ENCODE assay signal across 19 cellular contexts in genomic region chr2:111134082-111134481, GRCh38. TPM values are rescaled to one million over a fixed set of nuclear protein-coding genes. Genes with fewer than 3 reads are reported as not detected.
A peak's percentile ranks its signal among the peaks of the same experiment; 100 is the strongest.
DNase-seq lines count a peak whose midpoint lies in the region; ATAC-seq and TF ChIP-seq lines count a peak whose summit lies in the region.
"Had no signal": no experiment of that assay in that cellular context is flagged by ENCODE, and none has a peak within 500 bp of the region (broad histone marks: within the 10 kb centered on the region; RNA-seq: fewer than 3 reads in every experiment).

No MANE protein-coding gene starts in this region.

- CTCF ChIA-PET in PC-3 (lab: Charles Lee) = no interaction called here

- H3F3A ChIP-seq in PC-3 (ENCODE audit: low read length, unreplicated experiment) (no peaks in the 10 kb centered on the region), smooth muscle cell (ENCODE audit: low read depth) (no peaks in the 10 kb centered on the region)

- H3K4me3 ChIP-seq in PC-3 (ENCODE audit: low read length) = no peak overlapping the region
- H3K4me3 ChIP-seq in fibroblast of pulmonary artery (replicated peaks; ENCODE audit: low read depth, low read length) = no peak overlapping the region
- no peak overlapping the region for H3K4me3 ChIP-seq in smooth muscle cell
- H3K4me3 ChIP-seq: body of pancreas, lung had no signal

- no peak overlapping the region for H3K27ac Mint-ChIP-seq in activated CD4-positive, alpha-beta T cell treated with anti-CD3 and anti-CD28 coated beads, Interleukin-2, amount 10 ng/mL, durations not matched to agents 24 days and 14 days
- H3K27ac Mint-ChIP-seq: activated naive CD8-positive, alpha-beta T cell treated with anti-CD3 and anti-CD28 coated beads for 36 hours; CD4-positive, CD25-positive, alpha-beta regulatory T cell had no signal

- no peak for ATAC-seq in PC-3
- no peak for ATAC-seq in HG02870 (IDR thresholded peaks at IDR 0.05; ENCODE audit: unreplicated experiment)
- ATAC-seq: body of pancreas, Panc1 had no signal

- peaks cover 60% of the 10 kb centered on the region for H3K4me1 Mint-ChIP-seq in activated CD4-positive, alpha-beta T cell treated with anti-CD3 and anti-CD28 coated beads, Interleukin-2, amount 10 ng/mL, durations not matched to agents 24 days and 14 days

- no peaks in the 10 kb centered on the region for H3K9me3 Mint-ChIP-seq in activated CD4-positive, alpha-beta T cell treated with anti-CD3 and anti-CD28 coated beads, Interleukin-2, amount 10 ng/mL, durations not matched to agents 24 days and 14 days
- H3K9me3 Mint-ChIP-seq: activated naive CD8-positive, alpha-beta T cell treated with anti-CD3 and anti-CD28 coated beads for 36 hours; CD4-positive, CD25-positive, alpha-beta regulatory T cell; naive B cell had no signal

- no peak overlapping the region for H3K27ac ChIP-seq in PC-3 (ENCODE audit: low read length)
- no peak overlapping the region for H3K27ac ChIP-seq in smooth muscle cell (ENCODE audit: low read depth)
- H3K27ac ChIP-seq: body of pancreas had no signal

- no peak overlapping the region for H3K9ac ChIP-seq in PC-3 (ENCODE audit: low read length)
- no peak overlapping the region for H3K9ac ChIP-seq in smooth muscle cell (ENCODE audit: low read depth)

- POLR2A ChIA-PET in PC-3 (lab: Charles Lee; ENCODE audit: unreplicated experiment) = no interaction called here

- BruUV-seq in PC-3 (replicated peaks; lab: Mats Ljungman, UMichigan) = no TSS peak

- H3K36me3 Mint-ChIP-seq in activated CD4-positive, alpha-beta T cell treated with anti-CD3 and anti-CD28 coated beads, Interleukin-2, amount 10 ng/mL, durations not matched to agents 24 days and 14 days (ENCODE audit: low read depth) = peaks cover 84% of the 10 kb centered on the region

- H3K79me2 ChIP-seq in PC-3 (ENCODE audit: low read length) (peaks cover 87% of the 10 kb centered on the region), smooth muscle cell (ENCODE audit: low read depth) (peaks cover 77% of the 10 kb centered on the region)

- no peaks in the 10 kb centered on the region for H3K9me2 ChIP-seq in PC-3 (replicated peaks; ENCODE audit: low read length)

- intact Hi-C loops in activated CD4-positive, alpha-beta T cell treated with anti-CD3 and anti-CD28 coated beads, Interleukin-2, amount 10 ng/mL, durations not matched to agents 24 days and 14 days (cut with micrococcal nuclease) = no loop called here
- intact Hi-C loops in PC-3 (cut with micrococcal nuclease) = no loop called here

- H3K4me3 Mint-ChIP-seq in activated CD4-positive, alpha-beta T cell treated with anti-CD3 and anti-CD28 coated beads, Interleukin-2, amount 10 ng/mL, durations not matched to agents 24 days and 14 days = peak overlapping the region; percentile 24
- H3K4me3 Mint-ChIP-seq: activated naive CD8-positive, alpha-beta T cell treated with anti-CD3 and anti-CD28 coated beads for 36 hours; CD4-positive, CD25-positive, alpha-beta regulatory T cell had no signal

- H4K20me1 ChIP-seq in PC-3 (ENCODE audit: low read length) = peaks cover 21% of the 10 kb centered on the region; the same call in 1 of the 2 replicates
- peaks cover 92% of the 10 kb centered on the region for H4K20me1 ChIP-seq in smooth muscle cell (ENCODE audit: low read depth)

- H3K4me1 ChIP-seq in PC-3 (ENCODE audit: insufficient read depth, low read length) (peaks cover 18% of the 10 kb centered on the region), smooth muscle cell (ENCODE audit: low read depth) (peaks cover 5% of the 10 kb centered on the region)

- H3K36me3 ChIP-seq in PC-3 (ENCODE audit: low read depth, low read length) = peaks cover 4% of the 10 kb centered on the region; the same call in 1 of the 2 replicates
- no peaks in the 10 kb centered on the region for H3K36me3 ChIP-seq in smooth muscle cell (ENCODE audit: low read depth)

- no peaks in the 10 kb centered on the region for H3K27me3 Mint-ChIP-seq in activated CD4-positive, alpha-beta T cell treated with anti-CD3 and anti-CD28 coated beads, Interleukin-2, amount 10 ng/mL, durations not matched to agents 24 days and 14 days
- H3K27me3 Mint-ChIP-seq: activated naive CD8-positive, alpha-beta T cell treated with anti-CD3 and anti-CD28 coated beads for 36 hours; naive B cell had no signal

- TF ChIP-seq CTCF in PC-3 (conservative IDR thresholded peaks at IDR 0.05; ENCODE audit: low read depth, low read length) (peak; percentile 40; the same call in 1 of the 2 replicates), fibroblast of pulmonary artery (IDR thresholded peaks at IDR 0.05; ENCODE audit: low read length, missing control alignments) (peak; percentile 19), smooth muscle cell (IDR thresholded peaks at IDR 0.05; ENCODE audit: borderline replicate concordance, insufficient read depth, poor library complexity, severe bottlenecking) (peak; percentile 18)

- H3K4me2 ChIP-seq in PC-3 (ENCODE audit: low read length) = no peak overlapping the region
- H3K4me2 ChIP-seq in smooth muscle cell = no peak overlapping the region

- 97% methylated on average over 3 of the region's 3 CpGs for WGBS in smooth muscle cell (ENCODE audit: low lambda C conversion rate)

- no peak for DNase-seq in activated CD4-positive, alpha-beta T cell treated with anti-CD3 and anti-CD28 coated beads, Interleukin-2, amount 10 ng/mL, durations not matched to agents 24 days and 14 days
- DNase-seq in activated CD4-positive, alpha-beta T cell treated with anti-CD3 and anti-CD28 coated beads, Interleukin-2, amount 50 U/mL, for 4 hours = no peak
- DNase-seq in PC-3 (no peak), fibroblast of pulmonary artery (ENCODE audit: low read depth) (no peak), smooth muscle cell (lab: John Stamatoyannopoulos, UW; ENCODE audit: unreplicated experiment) (no peak), NCI-H2227 treated with DMSO at 0.1 percent for 48 hours (lab: John Stamatoyannopoulos, UW) (no peak)
- DNase-seq in activated CD8-positive, alpha-beta memory T cell treated with anti-CD3 and anti-CD28 coated beads, Interleukin-2, amount 50 U/mL, for 48 hours = no peak
- DNase-seq: activated CD4-positive, alpha-beta T cell treated with anti-CD3 and anti-CD28 coated beads, Interleukin-2, amount 50 U/mL, for 48 hours; activated naive CD8-positive, alpha-beta T cell treated with anti-CD3 and anti-CD28 coated beads for 36 hours; body of pancreas; CD4-positive, CD25-positive, alpha-beta regulatory T cell; dermis blood vessel endothelial cell; naive B cell; NCI-H2029; NCI-H510A treated with DMSO at 0.1 percent for 48 hours; stimulated activated naive CD4-positive, alpha-beta T cell treated with Interleukin-2 at 50 U/mL for 16 hours had no signal

- H2AFZ ChIP-seq in PC-3 (ENCODE audit: low read length) (no peak overlapping the region), smooth muscle cell (ENCODE audit: low read depth) (no peak overlapping the region)

- H3K27me3 ChIP-seq in PC-3 (ENCODE audit: low read length) (no peaks in the 10 kb centered on the region), smooth muscle cell (ENCODE audit: low read depth) (no peaks in the 10 kb centered on the region)
- H3K27me3 ChIP-seq: body of pancreas had no signal

- H3K9me3 ChIP-seq in PC-3 (ENCODE audit: low read length) = no peaks in the 10 kb centered on the region
- H3K9me3 ChIP-seq in smooth muscle cell (replicated peaks; ENCODE audit: low read depth) = no peaks in the 10 kb centered on the region
- H3K9me3 ChIP-seq: body of pancreas had no signal

RNA-seq across cellular contexts. Expression of gene BCL2L11, which starts 13.4 kb away (rescaled TPM):
- 193 and 219 TPM in 2 replicates for total RNA-seq in activated CD4-positive, alpha-beta T cell treated with anti-CD3 and anti-CD28 coated beads, Interleukin-2, amount 10 ng/mL, durations not matched to agents 24 days and 14 days
- 11.3 and 24.6 TPM in 2 replicates for total RNA-seq in PC-3 (2014; rRNA removed)
- 7.2 and 10.0 TPM in 2 replicates for total RNA-seq in smooth muscle cell
- polyA plus RNA-seq in smooth muscle cell = 4.9 and 6.6 TPM in 2 replicates
